ENCODE assay signal across 10 cellular contexts in the genomic region with DNA sequence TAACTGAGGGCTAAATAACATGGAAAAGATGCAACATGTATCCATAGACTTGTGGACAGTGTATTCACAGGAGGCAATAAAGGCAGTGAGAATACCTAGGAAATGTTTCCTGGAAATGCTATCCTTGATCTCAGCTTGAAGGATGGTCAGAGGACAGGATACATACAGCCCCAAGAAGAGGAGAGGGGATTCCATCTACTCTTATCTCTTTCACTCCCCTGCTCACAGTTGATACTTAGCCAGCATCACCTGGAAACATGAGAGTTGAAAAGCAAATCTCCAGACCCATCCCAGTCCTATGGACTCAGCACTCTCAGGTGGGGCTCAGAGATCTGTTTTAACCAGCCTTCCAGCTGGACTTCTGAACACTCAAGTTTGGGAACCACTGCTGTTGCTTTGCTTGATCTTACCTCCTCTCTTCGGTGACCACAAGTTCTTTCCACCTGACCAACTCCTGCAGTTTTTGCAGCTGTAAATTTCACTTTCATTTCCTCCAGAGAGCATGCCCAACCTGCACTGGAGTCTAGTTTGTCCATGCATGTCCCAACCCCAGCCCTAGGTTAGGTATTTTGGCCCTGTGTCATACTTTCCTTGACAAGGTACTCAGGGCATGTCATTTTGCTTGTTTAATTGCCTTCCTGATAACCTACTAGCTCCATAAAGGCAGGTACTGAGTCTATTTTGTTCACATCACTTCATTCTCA. TPM values are rescaled to one million over a fixed set of nuclear protein-coding genes. Genes with fewer than 3 reads are reported as not detected.
A peak's percentile ranks its signal among the peaks of the same experiment; 100 is the strongest.
DNase-seq lines count a peak whose midpoint lies in the region; ATAC-seq, FAIRE-seq and TF ChIP-seq lines count a peak whose summit lies in the region.
"Had no signal": no experiment of that assay in that cellular context is flagged by ENCODE, and none has a peak within 500 bp of the region (broad histone marks: within the 10 kb centered on the region; RNA-seq: fewer than 3 reads in every experiment).

No MANE protein-coding gene starts in this region.

- H3K9ac ChIP-seq in kidney (ENCODE audit: low read length in 2 of 2) = no peak overlapping the region
- H3K9ac ChIP-seq: parathyroid adenoma had no signal

- no peak overlapping the region for H3K4me3 Mint-ChIP-seq in dendritic cell treated with granulocyte-macrophage colony-stimulating factor and Interleukin-4, amounts not matched to agents 40 ng/mL and 50 ng/mL, for 4 days

- peak overlapping the region; percentile 52 for H3K27ac Mint-ChIP-seq in dendritic cell treated with granulocyte-macrophage colony-stimulating factor and Interleukin-4, amounts not matched to agents 40 ng/mL and 50 ng/mL, for 4 days

- H3K4me1 ChIP-seq in gastrocnemius medialis (peaks cover 44 to 48% of the 10 kb centered on the region in 2 donors), kidney (ENCODE audit: control insufficient read depth in 1 of 2, insufficient read depth in 1 of 2, low read depth in 1 of 2, low read length in 2 of 2) (peaks cover 13 to 19% of the 10 kb centered on the region in 2 donors)
- H3K4me1 ChIP-seq: parathyroid adenoma had no signal

- peaks cover 42% of the 10 kb centered on the region for H3K36me3 Mint-ChIP-seq in dendritic cell treated with granulocyte-macrophage colony-stimulating factor and Interleukin-4, amounts not matched to agents 40 ng/mL and 50 ng/mL, for 4 days (ENCODE audit: low read depth)

- intact Hi-C loops in dendritic cell treated with granulocyte-macrophage colony-stimulating factor and Interleukin-4, amounts not matched to agents 40 ng/mL and 50 ng/mL, for 4 days (cut with micrococcal nuclease) = no loop called here
- intact Hi-C loops in gastrocnemius medialis (cut with DNase I; ENCODE audit: low total_unique reads) (loop anchor here (5.0 kb wide), 1 partner anchor 38 kb away; no protein-coding TSS in a partner anchor), kidney (cut with DNase I) (no loop called here)

- in situ Hi-C loops in Caki2 (cut with HindIII; ENCODE audit: low pct_unique_long_range_greater_than_20kb, low sequenced_read_pairs) = no loop called here
- in situ Hi-C loops in gastrocnemius medialis (cut with MboI; ENCODE audit: low sequenced_read_pairs in 4 of 4) = no loop called here

- H3K27ac ChIP-seq in gastrocnemius medialis (no peak overlapping the region), kidney (ENCODE audit: low read depth in 2 of 2, low read length in 2 of 2) (no peak overlapping the region)
- H3K27ac ChIP-seq: parathyroid adenoma had no signal

- H3K27me3 Mint-ChIP-seq in dendritic cell treated with granulocyte-macrophage colony-stimulating factor and Interleukin-4, amounts not matched to agents 40 ng/mL and 50 ng/mL, for 4 days = no peaks in the 10 kb centered on the region

- H3K9me3 ChIP-seq in gastrocnemius medialis = no peaks in the 10 kb centered on the region
- H3K9me3 ChIP-seq in kidney (ENCODE audit: control insufficient read depth in 1 of 2, low read length in 2 of 2) = no peaks in the 10 kb centered on the region

- DNase-seq in Caki2 (ENCODE audit: low read depth) = peak; percentile 46
- DNase-seq in AG20443 (ENCODE audit: low spot score) = no peak
- DNase-seq in gastrocnemius medialis = no peak
- no peak for DNase-seq in kidney
- no peak for DNase-seq in mesenteric fat pad (ENCODE audit: low spot score)
- DNase-seq: activated gamma-delta T cell had no signal

- no peak for FAIRE-seq in kidney (lab: Jason Lieb, UNC)

- TF ChIP-seq POLR2A in gastrocnemius medialis (IDR thresholded peaks at IDR 0.05) = no peak

- no peaks in the 10 kb centered on the region for H3K9me3 Mint-ChIP-seq in dendritic cell treated with granulocyte-macrophage colony-stimulating factor and Interleukin-4, amounts not matched to agents 40 ng/mL and 50 ng/mL, for 4 days

- TF ChIP-seq CTCF in gastrocnemius medialis (IDR thresholded peaks at IDR 0.05 in 4 of 5, conservative IDR thresholded peaks at IDR 0.05 in 1 of 5) (no peak), kidney (IDR thresholded peaks at IDR 0.05; ENCODE audit: borderline replicate concordance, extremely low read depth, insufficient read depth) (no peak)

- peak; percentile 92 for ATAC-seq in GM19397 (IDR thresholded peaks at IDR 0.05; ENCODE audit: unreplicated experiment)
- ATAC-seq in HG03378 (IDR thresholded peaks at IDR 0.05; ENCODE audit: unreplicated experiment) = peak; percentile 96
- no peak for ATAC-seq in gastrocnemius medialis

- H3K27me3 ChIP-seq in gastrocnemius medialis = no peaks in the 10 kb centered on the region

- H3K4me1 Mint-ChIP-seq in dendritic cell treated with granulocyte-macrophage colony-stimulating factor and Interleukin-4, amounts not matched to agents 40 ng/mL and 50 ng/mL, for 4 days (ENCODE audit: low read depth) = peaks cover 63% of the 10 kb centered on the region

- H3K4me3 ChIP-seq in gastrocnemius medialis (no peak overlapping the region), kidney (ENCODE audit: low read length in 2 of 2) (no peak overlapping the region)

- H3K36me3 ChIP-seq in gastrocnemius medialis (no peaks in the 10 kb centered on the region), kidney (ENCODE audit: control insufficient read depth in 1 of 2, insufficient read depth in 2 of 2, low read length in 2 of 2) (no peaks in the 10 kb centered on the region)

RNA-seq across cellular contexts. Expression of a gene that starts 10.4 kb away (rescaled TPM):
- total RNA-seq in Caki2 (2014; rRNA removed; shearing (Covaris generic); ENCODE audit: low replicate concordance) = 50.5 and 57.7 TPM in 2 replicates
- total RNA-seq in gastrocnemius medialis = 10 to 100 TPM; 13.7 to 36.3 (median 27.8) TPM
- 38.4 TPM for total RNA-seq in kidney
- 1.4 TPM for polyA plus RNA-seq in kidney (ENCODE audit: insufficient read depth, low read depth, low replicate concordance)
- 56.2 TPM for total RNA-seq in mesenteric fat pad

Comparison
In these comparisons a context has a peak if more than half of its experiments do, and no peak if none do; other contexts are left out.
1. ATAC-seq: peak in GM19397 (single experiment) and HG03378 (single experiment); none in gastrocnemius medialis (0 of 2).